ENCODE assay signal across 24 cellular contexts in the genomic region with DNA sequence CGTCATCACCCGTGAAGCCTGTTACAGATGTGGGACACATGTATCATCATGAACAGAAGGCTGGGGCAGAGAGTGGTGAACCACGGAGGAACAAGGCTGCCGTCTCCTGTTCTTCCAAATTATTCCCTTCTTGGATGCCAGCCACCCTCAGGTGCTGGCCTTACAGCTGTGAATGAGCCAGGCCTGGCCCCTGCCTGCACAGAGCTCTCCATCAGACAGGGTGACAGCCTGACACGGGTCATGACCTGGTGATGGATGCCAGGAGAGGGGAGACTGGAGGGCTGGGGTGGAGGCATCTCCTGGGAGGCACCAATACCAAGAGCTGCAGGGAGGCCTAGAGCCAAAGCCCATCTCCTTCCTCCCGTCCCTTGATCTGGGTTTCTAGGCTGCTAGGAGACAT.
DNase-seq lines count a peak whose midpoint lies in the region; ATAC-seq and TF ChIP-seq lines count a peak whose summit lies in the region.
"Had no signal": no experiment of that assay in that cellular context is flagged by ENCODE, and none has a peak within 500 bp of the region (broad histone marks: within the 10 kb centered on the region; RNA-seq: fewer than 3 reads in every experiment).

No MANE protein-coding gene starts in this region.

- no CpG with 5 or more reads among the region's 6 CpGs for WGBS in neuronal stem cell (ENCODE audit: extremely low coverage in 2 of 2, insufficient read length in 2 of 2, insufficient replicate concordance in 1 of 2), 2 donors
- WGBS in sigmoid colon, 2 donors = 71 to 89% methylated on average over 6 of the region's 6 CpGs
- 42% methylated on average over 3 of the region's 6 CpGs for WGBS in right lobe of liver (ENCODE audit: insufficient coverage, low coverage, low lambda C conversion rate, missing lambda C conversion rate)

- H3K9me3 ChIP-seq in BLaER1 treated with 17β-estradiol and CSF1 and Interleukin-3, amounts not matched to agents 10 nM and 100 nM (replicated peaks in 1 of 11) = peaks cover 0 to 4% (median under 1%) of the 10 kb centered on the region in 11 experiments; a peak in 5 of 22 replicates
- H3K9me3 ChIP-seq in neuronal stem cell (replicated peaks in 1 of 2; ENCODE audit: control insufficient read depth in 2 of 2, insufficient read depth in 1 of 2, low read depth in 1 of 2, low read length in 2 of 2) (no peaks in the 10 kb centered on the region), sigmoid colon (no peaks in the 10 kb centered on the region), right lobe of liver (no peaks in the 10 kb centered on the region)
- H3K9me3 ChIP-seq: A549, BE2C, Caco-2 had no signal

- no peaks in the 10 kb centered on the region for H3K36me3 Mint-ChIP-seq in activated CD8-positive, alpha-beta memory T cell treated with anti-CD3 and anti-CD28 coated beads, Interleukin-2, amount 10 ng/mL, durations not matched to agents 7 days and 5 days
- H3K36me3 Mint-ChIP-seq: CD4-positive, CD25-positive, alpha-beta regulatory T cell; CD8-positive, alpha-beta T cell had no signal

- no peak for TF ChIP-seq EP300 in sigmoid colon (IDR thresholded peaks at IDR 0.05)

- ATAC-seq in right lobe of liver = no peak
- ATAC-seq in activated CD8-positive, alpha-beta memory T cell treated with anti-CD3 and anti-CD28 coated beads, Interleukin-2, amount 10 ng/mL, durations not matched to agents 7 days and 5 days = no peak
- ATAC-seq: A549; CD8-positive, alpha-beta T cell; GM12878 had no signal

- TF ChIP-seq POLR2A in sigmoid colon (IDR thresholded peaks at IDR 0.05) (no peak), right lobe of liver (IDR thresholded peaks at IDR 0.05) (no peak)

- TF ChIP-seq CTCF in sigmoid colon (IDR thresholded peaks at IDR 0.05) (no peak), right lobe of liver (IDR thresholded peaks at IDR 0.05) (no peak)

- no peak overlapping the region for H3K4me3 Mint-ChIP-seq in activated CD8-positive, alpha-beta memory T cell treated with anti-CD3 and anti-CD28 coated beads, Interleukin-2, amount 10 ng/mL, durations not matched to agents 7 days and 5 days
- H3K4me3 Mint-ChIP-seq: CD8-positive, alpha-beta T cell had no signal

- peak overlapping the region; percentile 63 for H3K14ac ChIP-seq in neuronal stem cell (ENCODE audit: low read length)

- H2AK5ac ChIP-seq in neuronal stem cell (ENCODE audit: low read depth, low read length) = peak overlapping the region; percentile 63

- H3K27ac ChIP-seq in BLaER1 treated with 17β-estradiol and CSF1 and Interleukin-3, amounts not matched to agents 10 nM and 100 nM = no peak overlapping the region
- H3K27ac ChIP-seq in neuronal stem cell (replicated peaks; ENCODE audit: low read length) = no peak overlapping the region
- no peak overlapping the region for H3K27ac ChIP-seq in sigmoid colon
- H3K27ac ChIP-seq in right lobe of liver = no peak overlapping the region
- H3K27ac ChIP-seq: A549, C4-2B, GM23248 had no signal

- H3K27me3 ChIP-seq in BLaER1 treated with 17β-estradiol and CSF1 and Interleukin-3, amounts not matched to agents 10 nM and 100 nM = peaks cover 23 to 41% (median 32%) of the 10 kb centered on the region in 11 experiments
- H3K27me3 ChIP-seq in neuronal stem cell (ENCODE audit: control insufficient read depth in 3 of 3, insufficient read depth in 3 of 3, low read depth in 1 of 3, low read length in 3 of 3) (peaks cover 0 to 12% (median 0%) of the 10 kb centered on the region in 3 experiments), sigmoid colon (peaks cover 0 to 36% (median 23%) of the 10 kb centered on the region in 3 donors), right lobe of liver (no peaks in the 10 kb centered on the region)
- H3K27me3 ChIP-seq: BE2C had no signal

- no peak overlapping the region for H2AFZ ChIP-seq in neuronal stem cell (ENCODE audit: low read length)
- H2AFZ ChIP-seq: GM23248 had no signal

- H3K79me1 ChIP-seq in neuronal stem cell (ENCODE audit: low read depth, low read length) = no peaks in the 10 kb centered on the region

- H4K91ac ChIP-seq in neuronal stem cell (ENCODE audit: low read depth, low read length, poor library complexity) = no peak overlapping the region

- H3K36me3 ChIP-seq in BLaER1 treated with 17β-estradiol and CSF1 and Interleukin-3, amounts not matched to agents 10 nM and 100 nM = no peaks in the 10 kb centered on the region
- no peaks in the 10 kb centered on the region for H3K36me3 ChIP-seq in neuronal stem cell (replicated peaks in 1 of 2; ENCODE audit: control insufficient read depth in 2 of 2, insufficient read depth in 2 of 2, low read length in 2 of 2)
- H3K36me3 ChIP-seq in sigmoid colon = no peaks in the 10 kb centered on the region
- H3K36me3 ChIP-seq in right lobe of liver = no peaks in the 10 kb centered on the region
- H3K36me3 ChIP-seq: BE2C had no signal

- CTCF ChIA-PET in activated CD8-positive, alpha-beta memory T cell treated with anti-CD3 and anti-CD28 coated beads, Interleukin-2, amount 10 ng/mL, durations not matched to agents 7 days and 5 days (lab: Charles Lee) = no interaction called here

- H3K27me3 Mint-ChIP-seq in activated CD8-positive, alpha-beta memory T cell treated with anti-CD3 and anti-CD28 coated beads, Interleukin-2, amount 10 ng/mL, durations not matched to agents 7 days and 5 days = no peaks in the 10 kb centered on the region
- H3K27me3 Mint-ChIP-seq: CD4-positive, CD25-positive, alpha-beta regulatory T cell had no signal

- peak overlapping the region in 7 of 11 experiments; percentile 17 to 51 (median 33); a peak in 10 of 22 replicates for H3K4me2 ChIP-seq in BLaER1 treated with 17β-estradiol and CSF1 and Interleukin-3, amounts not matched to agents 10 nM and 100 nM
- H3K4me2 ChIP-seq in neuronal stem cell (ENCODE audit: insufficient read depth, low read length, poor library complexity, severe bottlenecking) = no peak overlapping the region
- H3K4me2 ChIP-seq: A549 had no signal

- H3K9ac ChIP-seq in BLaER1 treated with 17β-estradiol and CSF1 and Interleukin-3, amounts not matched to agents 10 nM and 100 nM = no peak overlapping the region
- H3K9ac ChIP-seq in neuronal stem cell (ENCODE audit: low read depth, low read length, poor library complexity) = no peak overlapping the region
- H3K9ac ChIP-seq: GM23248 had no signal

- no peak overlapping the region for H3K27ac Mint-ChIP-seq in activated CD8-positive, alpha-beta memory T cell treated with anti-CD3 and anti-CD28 coated beads, Interleukin-2, amount 10 ng/mL, durations not matched to agents 7 days and 5 days
- H3K27ac Mint-ChIP-seq: CD4-positive, CD25-positive, alpha-beta regulatory T cell; CD8-positive, alpha-beta T cell had no signal

- intact Hi-C loops in sigmoid colon (cut with DNase I) (no loop called here), right lobe of liver (cut with DNase I) (no loop called here)

- no peak overlapping the region for H2BK5ac ChIP-seq in neuronal stem cell (ENCODE audit: low read length)

- DNase-seq in neuronal stem cell (ENCODE audit: low spot score) = no peak
- DNase-seq in sigmoid colon = peak; percentile 49
- no peak for DNase-seq in NCI-H146 treated with DMSO at 0.1 percent for 48 hours (lab: John Stamatoyannopoulos, UW; ENCODE audit: unreplicated experiment)
- no peak for DNase-seq in hepatic stellate cell (ENCODE audit: low spot score)
- no peak for DNase-seq in right lobe of liver
- DNase-seq in activated CD8-positive, alpha-beta memory T cell treated with anti-CD3 and anti-CD28 coated beads, Interleukin-2, amount 10 ng/mL, durations not matched to agents 7 days and 5 days = no peak
- DNase-seq: 8988T; ACHN; AML-193; BE2C; Caco-2; CD4-positive, CD25-positive, alpha-beta regulatory T cell; CD8-positive, alpha-beta T cell; DMS 273 treated with DMSO at 0.1 percent for 48 hours; DMS79; EL; GDM1; GM23248; H7; HCEC 1CT had no signal

- no peaks in the 10 kb centered on the region for H3K9me3 Mint-ChIP-seq in activated CD8-positive, alpha-beta memory T cell treated with anti-CD3 and anti-CD28 coated beads, Interleukin-2, amount 10 ng/mL, durations not matched to agents 7 days and 5 days (ENCODE audit: low read depth)
- H3K9me3 Mint-ChIP-seq: CD4-positive, CD25-positive, alpha-beta regulatory T cell; CD8-positive, alpha-beta T cell had no signal

- H3K4ac ChIP-seq in neuronal stem cell (ENCODE audit: low read length) = no peak overlapping the region

- H3K4me1 ChIP-seq in BLaER1 treated with 17β-estradiol and CSF1 and Interleukin-3, amounts not matched to agents 10 nM and 100 nM = peaks cover 0 to 24% (median 12%) of the 10 kb centered on the region in 10 experiments; a peak in 10 of 20 replicates
- H3K4me1 ChIP-seq in neuronal stem cell (ENCODE audit: control insufficient read depth in 2 of 2, insufficient read depth in 1 of 2, low read depth in 1 of 2, low read length in 2 of 2) = peaks cover 0 to 2% of the 10 kb centered on the region in 2 donors
- H3K4me1 ChIP-seq in sigmoid colon = no peaks in the 10 kb centered on the region
- H3K4me1 ChIP-seq in right lobe of liver = no peaks in the 10 kb centered on the region
- H3K4me1 ChIP-seq: A549, BE2C, Caco-2 had no signal

- H4K20me1 ChIP-seq in BLaER1 treated with 17β-estradiol and CSF1 and Interleukin-3, amounts not matched to agents 10 nM and 100 nM = no peaks in the 10 kb centered on the region; a peak in 1 of 22 replicates

- no peak overlapping the region for H4K8ac ChIP-seq in neuronal stem cell (ENCODE audit: low read depth, low read length)

- H2BK12ac ChIP-seq in neuronal stem cell (ENCODE audit: low read length) = peak overlapping the region; percentile 26

- H3K18ac ChIP-seq in neuronal stem cell (ENCODE audit: low read length) = no peak overlapping the region

- H2BK15ac ChIP-seq in neuronal stem cell (ENCODE audit: low read length) = peak overlapping the region; percentile 8

- H2BK120ac ChIP-seq in neuronal stem cell (ENCODE audit: low read depth, low read length) = no peak overlapping the region

- no peak overlapping the region for H3K23ac ChIP-seq in neuronal stem cell (ENCODE audit: low read depth, low read length, poor library complexity)

- H3K4me1 Mint-ChIP-seq in activated CD8-positive, alpha-beta memory T cell treated with anti-CD3 and anti-CD28 coated beads, Interleukin-2, amount 10 ng/mL, durations not matched to agents 7 days and 5 days = no peaks in the 10 kb centered on the region
- H3K4me1 Mint-ChIP-seq: CD4-positive, CD25-positive, alpha-beta regulatory T cell had no signal

- no peak overlapping the region for H3K4me3 ChIP-seq in BLaER1 treated with 17β-estradiol and CSF1 and Interleukin-3, amounts not matched to agents 10 nM and 100 nM
- H3K4me3 ChIP-seq in neuronal stem cell (ENCODE audit: low read length in 2 of 2) (no peak overlapping the region), sigmoid colon (no peak overlapping the region), right lobe of liver (no peak overlapping the region)
- H3K4me3 ChIP-seq: A549, GM12878, GM23248 had no signal
